In the genomic region with DNA sequence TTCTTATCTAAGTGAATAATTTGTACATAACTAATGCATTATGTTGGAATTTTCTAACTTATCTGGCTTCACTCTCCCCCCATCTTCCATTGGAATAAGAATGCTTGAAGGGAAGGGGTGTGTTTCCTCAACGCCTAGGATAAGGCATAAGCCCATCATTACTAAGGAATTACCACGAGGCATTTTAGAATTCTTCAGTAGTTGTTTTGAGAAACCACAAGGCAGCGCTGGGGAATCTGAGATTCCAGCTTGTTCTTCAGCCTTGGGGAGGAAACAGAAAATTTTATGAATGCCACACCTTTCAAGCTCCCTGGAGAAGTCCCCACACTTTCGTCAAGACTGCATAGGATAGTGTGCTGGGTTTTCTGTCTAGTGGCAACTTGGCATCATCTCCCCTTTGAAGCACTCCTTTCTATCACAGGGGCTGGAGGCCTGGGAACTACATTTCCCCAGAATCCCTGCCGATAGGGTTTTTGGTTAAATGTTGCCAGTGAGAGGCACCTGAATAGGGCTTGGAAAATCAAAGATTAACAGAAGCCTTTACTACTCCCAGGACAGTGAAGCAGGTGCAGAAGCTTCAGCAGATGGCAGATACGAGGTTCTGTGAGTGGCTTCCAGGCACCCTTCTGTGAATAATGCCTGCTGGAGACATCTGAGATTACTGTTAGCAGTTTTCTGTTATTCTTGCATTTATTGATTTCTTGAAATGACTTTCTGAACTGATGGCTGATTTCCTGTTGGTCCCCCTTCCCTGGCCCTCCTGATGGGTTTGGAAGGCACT, we compare ENCODE assay signal across 10 cellular contexts.
DNase-seq lines count a peak whose midpoint lies in the region; ATAC-seq and TF ChIP-seq lines count a peak whose summit lies in the region.
"Had no signal": no experiment of that assay in that cellular context is flagged by ENCODE, and none has a peak within 500 bp of the region (broad histone marks: within the 10 kb centered on the region; RNA-seq: fewer than 3 reads in every experiment).

No MANE protein-coding gene starts in this region.

- H3K4me3 Mint-ChIP-seq in HFFc6: no peak overlapping the region
- no peak overlapping the region for H3K4me3 Mint-ChIP-seq in naive thymus-derived CD8-positive, alpha-beta T cell
- H3K4me3 Mint-ChIP-seq in stimulated activated effector memory CD8-positive, alpha-beta T cell treated with anti-CD3 and anti-CD28 coated beads, Interleukin-12 subunit alpha, Interleukin-12 subunit beta, amount 100 ng/mL, for 72 hours: no peak overlapping the region

- no peak for TF ChIP-seq POLR2A in Peyer's patch (IDR thresholded peaks at IDR 0.05)

- POLR2A ChIA-PET in naive thymus-derived CD8-positive, alpha-beta T cell (lab: Charles Lee): no interaction called here

- no peaks in the 10 kb centered on the region for H3K9me3 Mint-ChIP-seq in HFFc6
- H3K9me3 Mint-ChIP-seq in naive thymus-derived CD8-positive, alpha-beta T cell: no peaks in the 10 kb centered on the region
- no peaks in the 10 kb centered on the region for H3K9me3 Mint-ChIP-seq in stimulated activated effector memory CD8-positive, alpha-beta T cell treated with anti-CD3 and anti-CD28 coated beads, Interleukin-12 subunit alpha, Interleukin-12 subunit beta, amount 100 ng/mL, for 72 hours

- H3K4me1 ChIP-seq in Peyer's patch: no peaks in the 10 kb centered on the region
- H3K4me1 ChIP-seq: breast epithelium had no signal

- no peaks in the 10 kb centered on the region for H3K27me3 ChIP-seq in Peyer's patch
- H3K27me3 ChIP-seq: breast epithelium had no signal

- no peak overlapping the region for H3K27ac Mint-ChIP-seq in HFFc6
- H3K27ac Mint-ChIP-seq in naive thymus-derived CD8-positive, alpha-beta T cell: no peak overlapping the region
- H3K27ac Mint-ChIP-seq in stimulated activated effector memory CD8-positive, alpha-beta T cell treated with anti-CD3 and anti-CD28 coated beads, Interleukin-12 subunit alpha, Interleukin-12 subunit beta, amount 100 ng/mL, for 72 hours: no peak overlapping the region

- no peak overlapping the region for H3K4me3 ChIP-seq in Peyer's patch
- H3K4me3 ChIP-seq: breast epithelium had no signal

- H3K36me3 ChIP-seq in Peyer's patch: no peaks in the 10 kb centered on the region
- H3K36me3 ChIP-seq: breast epithelium had no signal

- H3K9me3 ChIP-seq in Peyer's patch: no peaks in the 10 kb centered on the region
- H3K9me3 ChIP-seq: breast epithelium had no signal

- no peak overlapping the region for H3K27ac ChIP-seq in Peyer's patch
- H3K27ac ChIP-seq: breast epithelium had no signal

- ATAC-seq in GM21529 (IDR thresholded peaks at IDR 0.05; ENCODE audit: unreplicated experiment): no peak
- ATAC-seq in naive thymus-derived CD8-positive, alpha-beta T cell: no peak
- ATAC-seq in stimulated activated effector memory CD8-positive, alpha-beta T cell treated with anti-CD3 and anti-CD28 coated beads, Interleukin-12 subunit alpha, Interleukin-12 subunit beta, amount 100 ng/mL, for 72 hours: no peak

- H3K27me3 Mint-ChIP-seq in HFFc6 (ENCODE audit: insufficient read depth): peaks cover 10% of the 10 kb centered on the region; the same call in 1 of the 2 replicates
- peaks cover 0 to 1% (median 0%) of the 10 kb centered on the region in 5 donors for H3K27me3 Mint-ChIP-seq in naive thymus-derived CD8-positive, alpha-beta T cell

- DNase-seq in AG08395 (ENCODE audit: low spot score) (peak; percentile 73), HFFc6 (peak; percentile 2), NCI-H69 (lab: John Stamatoyannopoulos, UW) (peak; percentile 50), fibroblast of peridontal ligament (ENCODE audit: extremely low read depth) (peak; percentile 70), Peyer's patch (no peak)
- DNase-seq in naive thymus-derived CD8-positive, alpha-beta T cell: no peak
- no peak for DNase-seq in stimulated activated effector memory CD8-positive, alpha-beta T cell treated with anti-CD3 and anti-CD28 coated beads, Interleukin-12 subunit alpha, Interleukin-12 subunit beta, amount 100 ng/mL, for 72 hours (ENCODE audit: low spot score in 2 of 2)
- DNase-seq: NCI-H446 treated with DMSO at 0.1 percent for 48 hours had no signal

- peaks cover 33% of the 10 kb centered on the region for H3K4me1 Mint-ChIP-seq in HFFc6 (ENCODE audit: low read depth)
- no peaks in the 10 kb centered on the region for H3K4me1 Mint-ChIP-seq in naive thymus-derived CD8-positive, alpha-beta T cell
- no peaks in the 10 kb centered on the region for H3K4me1 Mint-ChIP-seq in stimulated activated effector memory CD8-positive, alpha-beta T cell treated with anti-CD3 and anti-CD28 coated beads, Interleukin-12 subunit alpha, Interleukin-12 subunit beta, amount 100 ng/mL, for 72 hours

- TF ChIP-seq CTCF in HFFc6 (IDR thresholded peaks at IDR 0.05) (no peak), Peyer's patch (IDR thresholded peaks at IDR 0.05) (no peak)

- no peaks in the 10 kb centered on the region for H3K36me3 Mint-ChIP-seq in HFFc6 (ENCODE audit: low read depth)
- H3K36me3 Mint-ChIP-seq in naive thymus-derived CD8-positive, alpha-beta T cell: no peaks in the 10 kb centered on the region
- H3K36me3 Mint-ChIP-seq in stimulated activated effector memory CD8-positive, alpha-beta T cell treated with anti-CD3 and anti-CD28 coated beads, Interleukin-12 subunit alpha, Interleukin-12 subunit beta, amount 100 ng/mL, for 72 hours: no peaks in the 10 kb centered on the region

Comparison
In these comparisons a context has a peak if more than half of its experiments do, and no peak if none do; other contexts are left out.
1. DNase-seq: peak in AG08395 (single experiment), HFFc6 (single experiment), NCI-H69 (single experiment) and fibroblast of peridontal ligament (single experiment); none in naive thymus-derived CD8-positive, alpha-beta T cell (0 of 10), Peyer's patch (0 of 3) and stimulated activated effector memory CD8-positive, alpha-beta T cell treated with anti-CD3 and anti-CD28 coated beads, Interleukin-12 subunit alpha, Interleukin-12 subunit beta, amount 100 ng/mL, for 72 hours (0 of 2).